ENCODE assay signal across 9 cellular contexts in the genomic region with DNA sequence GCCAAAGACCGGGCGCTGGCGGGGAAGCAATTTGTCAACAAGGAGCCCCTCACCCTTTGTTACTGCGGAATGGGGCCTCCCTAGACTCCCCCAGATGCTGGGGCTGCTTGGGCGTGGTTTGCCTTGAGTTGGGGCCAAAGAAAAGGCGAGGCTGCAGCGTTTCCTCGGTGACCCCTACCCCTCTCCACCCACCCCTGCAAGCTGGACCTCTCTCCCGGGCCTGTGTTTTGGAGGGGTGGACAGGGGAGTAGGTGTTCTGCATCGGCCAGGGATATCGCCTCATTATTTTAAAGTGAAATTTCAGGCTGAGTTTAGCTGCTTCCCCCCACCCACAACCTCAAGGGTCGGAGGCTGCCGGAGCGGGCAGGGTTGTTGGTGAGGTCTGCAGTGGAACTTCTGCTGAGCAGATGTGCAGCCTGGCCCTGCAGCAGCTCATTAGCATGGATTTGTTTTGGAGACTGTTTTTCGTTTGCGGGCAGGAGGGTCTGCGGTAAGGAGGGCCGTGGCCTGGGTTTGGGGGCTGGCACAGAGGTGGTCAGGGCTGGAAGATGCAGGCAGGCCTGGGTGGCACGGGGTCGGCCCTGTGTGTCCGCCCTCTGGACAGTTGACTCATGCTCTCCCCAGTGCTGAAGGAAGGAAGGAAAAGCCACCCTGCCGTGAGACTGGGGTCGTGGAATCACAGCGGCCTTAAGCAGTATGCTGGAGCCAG. TPM values are rescaled to one million over a fixed set of nuclear protein-coding genes. Genes with fewer than 3 reads are reported as not detected.
DNase-seq lines count a peak whose midpoint lies in the region; ATAC-seq and TF ChIP-seq lines count a peak whose summit lies in the region.
"Had no signal": no experiment of that assay in that cellular context is flagged by ENCODE, and none has a peak within 500 bp of the region (broad histone marks: within the 10 kb centered on the region; RNA-seq: fewer than 3 reads in every experiment).

No MANE protein-coding gene starts in this region.

- no peak overlapping the region for H3K9ac ChIP-seq in SK-N-MC (ENCODE audit: insufficient read length)
- H3K9ac ChIP-seq in neuronal stem cell (ENCODE audit: low read depth, low read length, poor library complexity), result no peak overlapping the region

- no peak overlapping the region for H4K8ac ChIP-seq in neuronal stem cell (ENCODE audit: low read depth, low read length)

- peak overlapping the region; percentile 40 for H3K27ac Mint-ChIP-seq in CD4-positive, alpha-beta T cell
- H3K27ac Mint-ChIP-seq in CD14-positive monocyte, result no peak overlapping the region

- no peak overlapping the region for H4K91ac ChIP-seq in neuronal stem cell (ENCODE audit: low read depth, low read length, poor library complexity)

- peaks cover 12% of the 10 kb centered on the region for H3K79me1 ChIP-seq in neuronal stem cell (ENCODE audit: low read depth, low read length)

- H3K18ac ChIP-seq in neuronal stem cell (ENCODE audit: low read length), result peak overlapping the region; percentile 97

- no peak for ATAC-seq in CD4-positive, alpha-beta T cell (ENCODE audit: poor library complexity)
- no peak for ATAC-seq in HG03457 (IDR thresholded peaks at IDR 0.05; ENCODE audit: unreplicated experiment)

- no peak overlapping the region for H3K4ac ChIP-seq in neuronal stem cell (ENCODE audit: low read length)

- H3K4me1 ChIP-seq in esophagus squamous epithelium (peaks cover 56 to 90% (median 63%) of the 10 kb centered on the region in 3 donors), neuronal stem cell (ENCODE audit: control insufficient read depth in 2 of 2, insufficient read depth in 1 of 2, low read depth in 1 of 2, low read length in 2 of 2) (peaks cover 8 to 12% of the 10 kb centered on the region in 2 donors)

- peak overlapping the region; percentile 96 for H3K4me3 Mint-ChIP-seq in CD4-positive, alpha-beta T cell
- peak overlapping the region in 1 of 2 donors; percentile 99 for H3K4me3 Mint-ChIP-seq in CD14-positive monocyte

- peak overlapping the region; percentile 86 for H2AK5ac ChIP-seq in neuronal stem cell (ENCODE audit: low read depth, low read length)

- H2BK5ac ChIP-seq in neuronal stem cell (ENCODE audit: low read length), result peak overlapping the region; percentile 69

- peak overlapping the region; percentile 96 for H2AFZ ChIP-seq in neuronal stem cell (ENCODE audit: low read length)

- H2BK12ac ChIP-seq in neuronal stem cell (ENCODE audit: low read length), result peak overlapping the region; percentile 97

- H3K36me3 ChIP-seq in SK-N-MC (ENCODE audit: insufficient read depth, low read length), result no peaks in the 10 kb centered on the region
- no peaks in the 10 kb centered on the region for H3K36me3 ChIP-seq in esophagus squamous epithelium
- no peaks in the 10 kb centered on the region for H3K36me3 ChIP-seq in neuronal stem cell (replicated peaks in 1 of 2; ENCODE audit: control insufficient read depth in 2 of 2, insufficient read depth in 2 of 2, low read length in 2 of 2)

- DNase-seq in CD4-positive, alpha-beta T cell, result no peak
- DNase-seq in SK-N-MC (ENCODE audit: low read depth, low spot score) (no peak), esophagus squamous epithelium (lab: John Stamatoyannopoulos, UW) (no peak), neuronal stem cell (ENCODE audit: low spot score) (no peak), NCI-H2081 treated with DMSO at 0.1 percent for 48 hours (lab: John Stamatoyannopoulos, UW) (no peak), SHP77 treated with DMSO at 0.1 percent for 48 hours (lab: John Stamatoyannopoulos, UW) (no peak), CD14-positive monocyte (ENCODE audit: low spot score) (no peak)
- DNase-seq: activated effector memory CD4-positive, alpha-beta T cell treated with Interleukin-2 at 50 U/mL for 16 hours had no signal

- intact Hi-C loops in CD4-positive, alpha-beta T cell (cut with DNase I, micrococcal nuclease), result no loop called here
- intact Hi-C loops in esophagus squamous epithelium (cut with DNase I) (no loop called here), CD14-positive monocyte (cut with micrococcal nuclease) (no loop called here)

- 7 to 14% methylated on average over 8 to 13 of the region's 24 CpGs for WGBS in esophagus squamous epithelium, 2 donors
- no CpG with 5 or more reads among the region's 24 CpGs for WGBS in neuronal stem cell (ENCODE audit: extremely low coverage in 2 of 2, insufficient read length in 2 of 2, insufficient replicate concordance in 1 of 2), 2 donors

- peak overlapping the region; percentile 2 for H3K14ac ChIP-seq in neuronal stem cell (ENCODE audit: low read length)

- TF ChIP-seq POLR2A in esophagus squamous epithelium (IDR thresholded peaks at IDR 0.05), result no peak

- peak overlapping the region; percentile 95 for H3K4me2 ChIP-seq in neuronal stem cell (ENCODE audit: insufficient read depth, low read length, poor library complexity, severe bottlenecking)

- peaks cover 11% of the 10 kb centered on the region for H3K27me3 ChIP-seq in CD4-positive, alpha-beta T cell (ENCODE audit: control insufficient read depth, insufficient read depth, low read length)
- H3K27me3 ChIP-seq in esophagus squamous epithelium, result no peaks in the 10 kb centered on the region
- H3K27me3 ChIP-seq in neuronal stem cell (ENCODE audit: control insufficient read depth in 3 of 3, insufficient read depth in 3 of 3, low read depth in 1 of 3, low read length in 3 of 3), result peaks cover 3 to 62% (median 39%) of the 10 kb centered on the region in 3 experiments

- H3K4me1 Mint-ChIP-seq in CD4-positive, alpha-beta T cell (ENCODE audit: low read depth), result peaks cover 35% of the 10 kb centered on the region
- peaks cover 19% of the 10 kb centered on the region for H3K4me1 Mint-ChIP-seq in CD14-positive monocyte

- POLR2A ChIA-PET in CD4-positive, alpha-beta T cell (lab: Charles Lee), result interaction anchor here (4.7 kb wide), 1 partner anchor 49 kb away, joined by 48 read pairs; a partner anchor contains a TSS

- H3K9me3 Mint-ChIP-seq in CD4-positive, alpha-beta T cell, result no peaks in the 10 kb centered on the region
- H3K9me3 Mint-ChIP-seq in CD14-positive monocyte, result peaks cover 0 to 22% (median 5%) of the 10 kb centered on the region in 7 donors

- H3K23ac ChIP-seq in neuronal stem cell (ENCODE audit: low read depth, low read length, poor library complexity), result peak overlapping the region; percentile 44

- peak overlapping the region; percentile 87 for H2BK15ac ChIP-seq in neuronal stem cell (ENCODE audit: low read length)

- H3K9me3 ChIP-seq in CD4-positive, alpha-beta T cell (ENCODE audit: control insufficient read depth, low read length), result no peaks in the 10 kb centered on the region
- H3K9me3 ChIP-seq in SK-N-MC (ENCODE audit: low read depth, low read length) (no peaks in the 10 kb centered on the region), esophagus squamous epithelium (no peaks in the 10 kb centered on the region), neuronal stem cell (replicated peaks in 1 of 2; ENCODE audit: control insufficient read depth in 2 of 2, insufficient read depth in 1 of 2, low read depth in 1 of 2, low read length in 2 of 2) (no peaks in the 10 kb centered on the region)

- H3K4me3 ChIP-seq in SK-N-MC, result peak overlapping the region; percentile 2; the same call in 1 of the 2 replicates
- peak overlapping the region; percentile 70 to 91 (median 85) for H3K4me3 ChIP-seq in esophagus squamous epithelium
- H3K4me3 ChIP-seq in neuronal stem cell (ENCODE audit: low read length in 2 of 2), result peak overlapping the region in 1 of 2 donors; percentile 91

- peaks cover 5% of the 10 kb centered on the region for H3K36me3 Mint-ChIP-seq in CD4-positive, alpha-beta T cell (ENCODE audit: low read depth)
- peaks cover 2 to 5% of the 10 kb centered on the region in 2 donors for H3K36me3 Mint-ChIP-seq in CD14-positive monocyte

- no peak for TF ChIP-seq CTCF in CD4-positive, alpha-beta T cell (IDR thresholded peaks at IDR 0.05)
- no peak for TF ChIP-seq CTCF in esophagus squamous epithelium (IDR thresholded peaks at IDR 0.05)
- TF ChIP-seq CTCF in CD14-positive monocyte (IDR thresholded peaks at IDR 0.05), result no peak

- CTCF ChIA-PET in CD4-positive, alpha-beta T cell (lab: Charles Lee), result interaction anchor here (1.1 to 2.6 kb wide), 3 partner anchors 16 to 158 kb away, joined by 3 to 7 read pairs (median 5); no protein-coding TSS in a partner anchor

- H2BK120ac ChIP-seq in neuronal stem cell (ENCODE audit: low read depth, low read length), result peak overlapping the region; percentile 87

- peaks cover 30% of the 10 kb centered on the region for H3K27me3 Mint-ChIP-seq in CD4-positive, alpha-beta T cell
- peaks cover 62 to 86% (median 62%) of the 10 kb centered on the region in 3 donors for H3K27me3 Mint-ChIP-seq in CD14-positive monocyte (ENCODE audit: low read depth in 3 of 3)

- H3K27ac ChIP-seq in CD4-positive, alpha-beta T cell (ENCODE audit: low read depth, low read length), result no peak overlapping the region
- H3K27ac ChIP-seq in SK-N-MC (no peak overlapping the region), esophagus squamous epithelium (peak overlapping the region; percentile 95 to 99 (median 98)), neuronal stem cell (replicated peaks; ENCODE audit: low read length) (peak overlapping the region; percentile 9)

RNA-seq across cellular contexts. Expression of gene NBL1, which starts 1.6 kb away (rescaled TPM):
- 10 to 100 TPM; 26.4 to 29.7 TPM for total RNA-seq in CD4-positive, alpha-beta T cell
- 100 to 1,000 TPM in 2 of 4 donors, 10 to 100 TPM in 2; 67.8 to 170 (median 95.1) TPM for total RNA-seq in esophagus squamous epithelium
- polyA plus RNA-seq in neuronal stem cell (2013, experiment 1 of 2), result 21.8 TPM
- polyA plus RNA-seq in neuronal stem cell (2013, experiment 2 of 2), result 20.7 TPM
- polyA plus RNA-seq in CD14-positive monocyte, result not detected

RNA-seq across cellular contexts. Expression of gene HTR6, which starts 19.0 kb away (rescaled TPM):
- total RNA-seq in CD4-positive, alpha-beta T cell, result 1 to 10 TPM; 2.1 to 2.2 TPM
- not detected for total RNA-seq in esophagus squamous epithelium
- 0.26 TPM for polyA plus RNA-seq in neuronal stem cell (2013, experiment 1 of 2)
- 0.18 TPM for polyA plus RNA-seq in neuronal stem cell (2013, experiment 2 of 2)
- not detected for polyA plus RNA-seq in CD14-positive monocyte

Comparison
In these comparisons a context has a peak if more than half of its experiments do, and no peak if none do; other contexts are left out.
1. H3K27ac ChIP-seq: peak in esophagus squamous epithelium (4 of 4) and neuronal stem cell (single experiment); none in CD4-positive, alpha-beta T cell (single experiment) and SK-N-MC (single experiment).